In the genomic region with DNA sequence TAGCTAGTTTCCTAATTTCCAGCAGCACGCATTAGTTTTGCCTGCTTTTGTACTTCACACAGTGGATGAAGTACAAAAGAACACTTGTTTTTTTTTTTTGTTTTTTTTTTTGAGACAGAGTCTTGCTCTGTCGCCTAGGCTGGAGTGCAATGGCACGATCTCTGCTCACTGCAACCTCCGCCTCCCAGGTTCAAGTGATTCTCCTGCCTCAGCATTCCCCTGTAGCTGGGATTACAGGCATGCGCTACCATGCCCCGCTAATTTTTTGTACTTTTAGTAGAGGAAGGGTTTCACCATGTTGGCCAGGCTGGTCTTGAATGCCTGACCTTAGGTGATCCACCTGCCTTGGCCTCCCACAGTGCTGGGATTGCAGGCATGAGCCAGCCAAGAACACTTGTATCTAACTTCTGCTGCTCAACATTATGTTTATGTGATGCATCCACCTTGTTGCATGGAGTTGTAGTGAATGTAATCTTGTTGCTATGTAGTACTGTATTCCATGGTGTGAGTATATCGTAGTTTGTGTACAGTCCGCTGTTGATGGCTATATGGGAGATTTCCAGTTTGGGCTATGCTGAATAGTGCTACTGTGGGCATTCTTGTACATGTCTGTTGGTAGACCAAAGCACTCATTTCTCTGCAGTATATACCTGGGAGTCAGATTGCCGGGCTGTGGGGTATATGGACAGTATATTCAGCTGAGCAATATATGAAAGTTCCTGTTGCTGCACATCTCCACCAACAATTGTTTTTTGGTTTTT, we compare ENCODE assay signal across 22 cellular contexts. TPM values are rescaled to one million over a fixed set of nuclear protein-coding genes. Genes with fewer than 3 reads are reported as not detected.
A peak's percentile ranks its signal among the peaks of the same experiment; 100 is the strongest.
DNase-seq lines count a peak whose midpoint lies in the region; ATAC-seq and TF ChIP-seq lines count a peak whose summit lies in the region.
"Had no signal": no experiment of that assay in that cellular context is flagged by ENCODE, and none has a peak within 500 bp of the region (broad histone marks: within the 10 kb centered on the region; RNA-seq: fewer than 3 reads in every experiment).

No MANE protein-coding gene starts in this region.

- peaks cover 7% of the 10 kb centered on the region for H3K36me3 Mint-ChIP-seq in activated naive CD4-positive, alpha-beta T cell treated with anti-CD3 and anti-CD28 coated beads, Interleukin-2, amount 50 U/mL, for 24 hours
- peaks cover 39% of the 10 kb centered on the region for H3K36me3 Mint-ChIP-seq in activated naive CD4-positive, alpha-beta T cell treated with anti-CD3 and anti-CD28 coated beads, Interleukin-2, amount 10 ng/mL, durations not matched to agents 7 days and 5 days
- H3K36me3 Mint-ChIP-seq in GM23338 (ENCODE audit: low read depth) (no peaks in the 10 kb centered on the region), osteocyte (ENCODE audit: unreplicated experiment) (no peaks in the 10 kb centered on the region)
- no peaks in the 10 kb centered on the region for H3K36me3 Mint-ChIP-seq in activated naive CD8-positive, alpha-beta T cell

- TF ChIP-seq CTCF in GM23338 (conservative IDR thresholded peaks at IDR 0.05; ENCODE audit: low read depth in 2 of 2) (no peak), osteocyte (IDR thresholded peaks at IDR 0.05) (no peak)

- H3K4me1 ChIP-seq in GM23338 (ENCODE audit: insufficient read depth): no peaks in the 10 kb centered on the region

- peak overlapping the region; percentile 82 for H3K27ac Mint-ChIP-seq in activated naive CD4-positive, alpha-beta T cell treated with anti-CD3 and anti-CD28 coated beads, Interleukin-2, amount 50 U/mL, for 24 hours
- H3K27ac Mint-ChIP-seq in activated naive CD4-positive, alpha-beta T cell treated with anti-CD3 and anti-CD28 coated beads, Interleukin-2, amount 10 ng/mL, durations not matched to agents 7 days and 5 days: no peak overlapping the region
- H3K27ac Mint-ChIP-seq in GM23338 (0 out of 2 replicates have a peak overlapping the region, but pooled peaks have one; percentile 23), osteocyte (ENCODE audit: unreplicated experiment) (no peak overlapping the region)
- H3K27ac Mint-ChIP-seq in activated naive CD8-positive, alpha-beta T cell: peak overlapping the region; percentile 89
- H3K27ac Mint-ChIP-seq: dendritic cell treated with granulocyte-macrophage colony-stimulating factor and Interleukin-4, amounts not matched to agents 40 ng/mL and 50 ng/mL, for 4 days; T-helper 1 cell treated with Interleukin-12 subunit alpha and Interleukin-12 subunit beta and Interleukin-4 antibody, amounts not matched to agents 30 μg/mL and 1 μg/mL, for 36 hours had no signal

- H3K27me3 ChIP-seq in GM23338 (ENCODE audit: insufficient read depth): no peaks in the 10 kb centered on the region
- H3K27me3 ChIP-seq: adrenal gland had no signal

- H3K4me3 Mint-ChIP-seq in activated naive CD4-positive, alpha-beta T cell treated with anti-CD3 and anti-CD28 coated beads, Interleukin-2, amount 50 U/mL, for 24 hours: peak overlapping the region; percentile 13
- H3K4me3 Mint-ChIP-seq in activated naive CD4-positive, alpha-beta T cell treated with anti-CD3 and anti-CD28 coated beads, Interleukin-2, amount 10 ng/mL, durations not matched to agents 7 days and 5 days: no peak overlapping the region
- H3K4me3 Mint-ChIP-seq in GM23338 (no peak overlapping the region), osteocyte (ENCODE audit: unreplicated experiment) (no peak overlapping the region)
- peak overlapping the region; percentile 63 for H3K4me3 Mint-ChIP-seq in activated naive CD8-positive, alpha-beta T cell
- H3K4me3 Mint-ChIP-seq: dendritic cell treated with granulocyte-macrophage colony-stimulating factor and Interleukin-4, amounts not matched to agents 40 ng/mL and 50 ng/mL, for 4 days; T-helper 1 cell treated with Interleukin-12 subunit alpha and Interleukin-12 subunit beta and Interleukin-4 antibody, amounts not matched to agents 30 μg/mL and 1 μg/mL, for 36 hours had no signal

- peak overlapping the region; percentile 45; the same call in 1 of the 2 replicates for H3K27ac ChIP-seq in GM23338 (ENCODE audit: low read depth)
- H3K27ac ChIP-seq: adrenal gland, C4-2B had no signal

- no peaks in the 10 kb centered on the region for H3K27me3 Mint-ChIP-seq in activated naive CD4-positive, alpha-beta T cell treated with anti-CD3 and anti-CD28 coated beads, Interleukin-2, amount 50 U/mL, for 24 hours
- H3K27me3 Mint-ChIP-seq in activated naive CD4-positive, alpha-beta T cell treated with anti-CD3 and anti-CD28 coated beads, Interleukin-2, amount 10 ng/mL, durations not matched to agents 7 days and 5 days: no peaks in the 10 kb centered on the region
- H3K27me3 Mint-ChIP-seq in GM23338 (ENCODE audit: insufficient read depth, low read depth, poor library complexity) (no peaks in the 10 kb centered on the region), osteocyte (ENCODE audit: unreplicated experiment) (no peaks in the 10 kb centered on the region)
- no peaks in the 10 kb centered on the region for H3K27me3 Mint-ChIP-seq in activated naive CD8-positive, alpha-beta T cell
- H3K27me3 Mint-ChIP-seq: dendritic cell treated with granulocyte-macrophage colony-stimulating factor and Interleukin-4, amounts not matched to agents 40 ng/mL and 50 ng/mL, for 4 days had no signal

- H4K20me1 ChIP-seq in GM23338 (replicated peaks; ENCODE audit: insufficient read depth): 0 out of 2 replicates have a peak, but pooled peaks cover 14% of the 10 kb centered on the region

- CTCF ChIA-PET in activated naive CD4-positive, alpha-beta T cell treated with anti-CD3 and anti-CD28 coated beads, Interleukin-2, amount 10 ng/mL, durations not matched to agents 7 days and 5 days (lab: Charles Lee): interaction anchor here (0.6 kb wide), 1 partner anchor 280 kb away, joined by 3 read pairs; no protein-coding TSS in a partner anchor

- no peaks in the 10 kb centered on the region for H3K9me3 Mint-ChIP-seq in activated naive CD4-positive, alpha-beta T cell treated with anti-CD3 and anti-CD28 coated beads, Interleukin-2, amount 50 U/mL, for 24 hours
- no peaks in the 10 kb centered on the region for H3K9me3 Mint-ChIP-seq in activated naive CD4-positive, alpha-beta T cell treated with anti-CD3 and anti-CD28 coated beads, Interleukin-2, amount 10 ng/mL, durations not matched to agents 7 days and 5 days
- H3K9me3 Mint-ChIP-seq in GM23338 (peaks cover 3% of the 10 kb centered on the region; the same call in 1 of the 3 replicates), osteocyte (ENCODE audit: unreplicated experiment) (no peaks in the 10 kb centered on the region)
- H3K9me3 Mint-ChIP-seq in activated naive CD8-positive, alpha-beta T cell (ENCODE audit: low read depth): no peaks in the 10 kb centered on the region
- H3K9me3 Mint-ChIP-seq: dendritic cell treated with granulocyte-macrophage colony-stimulating factor and Interleukin-4, amounts not matched to agents 40 ng/mL and 50 ng/mL, for 4 days had no signal

- peaks cover 78% of the 10 kb centered on the region for H3K4me1 Mint-ChIP-seq in activated naive CD4-positive, alpha-beta T cell treated with anti-CD3 and anti-CD28 coated beads, Interleukin-2, amount 50 U/mL, for 24 hours
- peaks cover 39% of the 10 kb centered on the region for H3K4me1 Mint-ChIP-seq in activated naive CD4-positive, alpha-beta T cell treated with anti-CD3 and anti-CD28 coated beads, Interleukin-2, amount 10 ng/mL, durations not matched to agents 7 days and 5 days
- H3K4me1 Mint-ChIP-seq in GM23338 (no peaks in the 10 kb centered on the region; the same call in 2 of the 3 replicates), osteocyte (ENCODE audit: unreplicated experiment) (peaks cover 27% of the 10 kb centered on the region)
- H3K4me1 Mint-ChIP-seq in activated naive CD8-positive, alpha-beta T cell (ENCODE audit: low read depth): peaks cover 74% of the 10 kb centered on the region

- no peak overlapping the region for H2AFZ ChIP-seq in GM23338

- peaks cover 26% of the 10 kb centered on the region for H3K79me2 ChIP-seq in GM23338 (replicated peaks; ENCODE audit: insufficient read depth)

- H3F3A ChIP-seq in GM23338 (replicated peaks; ENCODE audit: low read depth): no peaks in the 10 kb centered on the region

- H3K4me2 ChIP-seq in GM23338: no peak overlapping the region

- ATAC-seq in GM23338: no peak
- no peak for ATAC-seq in GM21367 (IDR thresholded peaks at IDR 0.05; ENCODE audit: unreplicated experiment)
- ATAC-seq in HG03342 (IDR thresholded peaks at IDR 0.05; ENCODE audit: unreplicated experiment): no peak
- ATAC-seq: K562, right cardiac atrium had no signal

- H3K9me2 ChIP-seq in GM23338 (ENCODE audit: insufficient read depth): no peaks in the 10 kb centered on the region

- H3K36me3 ChIP-seq in GM23338 (ENCODE audit: insufficient read depth): no peaks in the 10 kb centered on the region
- H3K36me3 ChIP-seq: adrenal gland had no signal

- no peak for DNase-seq in activated naive CD4-positive, alpha-beta T cell treated with anti-CD3 and anti-CD28 coated beads, Interleukin-2, amount 10 ng/mL, durations not matched to agents 7 days and 5 days
- DNase-seq in GM23338 (ENCODE audit: low spot score) (no peak), osteocyte (ENCODE audit: extremely low spot score, unreplicated experiment) (peak; percentile 36)
- DNase-seq in activated CD4-positive, CD25-positive, alpha-beta regulatory T cell (lab: John Stamatoyannopoulos, UW): no peak
- DNase-seq: DMS153, GDM1, NCI-H1694 treated with DMSO at 0.1 percent for 48 hours, OCI-M1, right cardiac atrium, SHP77 treated with DMSO at 0.1 percent for 48 hours had no signal

- no peak overlapping the region for H3K4me3 ChIP-seq in GM23338
- H3K4me3 ChIP-seq: adrenal gland, K562 had no signal

TF ChIP-seq in GM23338, 12 proteins besides CTCF, POLR2A, EP300 and RAD21 (continues in another document):
- TF ChIP-seq ZNF114 (CRISPR knock-in tag; IDR thresholded peaks at IDR 0.05) (no peak), ZNF331 (CRISPR knock-in tag; IDR thresholded peaks at IDR 0.05; ENCODE audit: low read depth) (no peak)

RNA-seq across cellular contexts. Expression of gene PACS1, which starts 17.3 kb away (rescaled TPM):
- total RNA-seq in GM23338 (2014; rRNA removed; shearing (Covaris generic)): 23.7 and 37.5 TPM in 2 replicates
- 8.0 and 8.8 TPM in 2 replicates for polyA plus RNA-seq in GM23338 (2016; fragmentation: Nextera tagmentation; extraction: Ambion mirVana)
- total RNA-seq in osteocyte: 83.8 and 84.9 TPM in 2 replicates

RNA-seq across cellular contexts. Expression of gene SF3B2, which starts 35.2 kb away (rescaled TPM):
- total RNA-seq in GM23338 (2014; rRNA removed; shearing (Covaris generic)): 173 and 180 TPM in 2 replicates
- 173 and 191 TPM in 2 replicates for polyA plus RNA-seq in GM23338 (2016; fragmentation: Nextera tagmentation; extraction: Ambion mirVana)
- 193 and 198 TPM in 2 replicates for total RNA-seq in osteocyte

RNA-seq across cellular contexts. Expression of gene GAL3ST3, which starts 38.4 kb away (rescaled TPM):
- total RNA-seq in GM23338 (2014; rRNA removed; shearing (Covaris generic)): 48.0 and 63.4 TPM in 2 replicates
- polyA plus RNA-seq in GM23338 (2016; fragmentation: Nextera tagmentation; extraction: Ambion mirVana): 12.7 and 15.6 TPM in 2 replicates
- 0.71 and 0.94 TPM in 2 replicates for total RNA-seq in osteocyte
- total RNA-seq: bronchial epithelial cell, K562, lower leg skin, osteoblast had no signal
- polyA plus RNA-seq: adrenal gland, K562 had no signal

Comparison
In these comparisons a context has a peak if more than half of its experiments do, and no peak if none do; other contexts are left out.
1. H3K27ac Mint-ChIP-seq: peak in activated naive CD4-positive, alpha-beta T cell treated with anti-CD3 and anti-CD28 coated beads, Interleukin-2, amount 50 U/mL, for 24 hours (single experiment), GM23338 (single experiment) and activated naive CD8-positive, alpha-beta T cell (single experiment); none in activated naive CD4-positive, alpha-beta T cell treated with anti-CD3 and anti-CD28 coated beads, Interleukin-2, amount 10 ng/mL, durations not matched to agents 7 days and 5 days (single experiment) and osteocyte (single experiment).
2. H3K4me3 Mint-ChIP-seq: peak in activated naive CD4-positive, alpha-beta T cell treated with anti-CD3 and anti-CD28 coated beads, Interleukin-2, amount 50 U/mL, for 24 hours (single experiment) and activated naive CD8-positive, alpha-beta T cell (single experiment); none in activated naive CD4-positive, alpha-beta T cell treated with anti-CD3 and anti-CD28 coated beads, Interleukin-2, amount 10 ng/mL, durations not matched to agents 7 days and 5 days (single experiment), GM23338 (single experiment) and osteocyte (single experiment).
3. RNA of gene GAL3ST3, which starts 38.4 kb away (total RNA-seq): 48.0 to 63.4 TPM in GM23338; 0.71 to 0.94 TPM in osteocyte; every median in the first group is over 10 times any median in the second.